18 cellular contexts compared by ENCODE assay signal in the genomic region with DNA sequence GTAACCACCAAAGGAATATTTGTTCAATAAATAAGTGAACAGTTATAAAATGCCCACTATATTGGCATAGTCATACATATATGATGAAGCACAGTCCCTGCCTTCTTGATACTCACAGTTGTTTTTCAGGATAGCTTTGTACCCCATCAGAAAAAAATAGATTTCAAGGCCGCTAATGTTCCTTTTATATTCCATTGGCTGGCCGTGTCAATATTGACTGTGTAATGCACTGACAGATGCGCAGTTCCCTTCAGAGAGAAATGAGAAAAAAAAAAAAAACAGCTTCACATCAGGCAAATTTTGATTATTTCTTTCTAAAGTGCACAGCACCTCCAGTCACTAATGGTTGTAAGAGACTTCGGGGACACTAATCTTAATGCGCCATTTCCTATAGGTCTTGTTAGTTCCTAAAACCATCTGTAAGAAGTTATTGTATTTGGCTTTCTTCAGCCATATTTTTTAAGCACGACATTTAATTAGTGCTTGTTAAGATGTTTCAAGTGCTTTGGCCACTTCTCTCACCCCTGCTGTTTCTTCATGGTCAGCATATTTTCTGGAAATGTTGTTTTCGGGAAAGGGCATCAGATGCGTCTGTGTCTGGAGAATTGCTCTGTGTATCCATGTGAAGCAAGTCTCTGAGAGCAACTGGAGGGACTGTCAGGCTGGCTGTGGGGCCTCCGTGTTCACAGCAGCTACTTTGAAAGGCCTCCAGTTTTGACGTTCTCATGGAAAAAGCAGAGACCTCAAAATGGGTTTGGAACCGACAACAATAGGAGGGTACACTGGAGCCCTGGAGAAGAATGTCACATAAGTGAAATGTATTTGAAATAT.
A peak's percentile ranks its signal among the peaks of the same experiment; 100 is the strongest.
DNase-seq lines count a peak whose midpoint lies in the region; ATAC-seq, FAIRE-seq and TF ChIP-seq lines count a peak whose summit lies in the region.
"Had no signal": no experiment of that assay in that cellular context is flagged by ENCODE, and none has a peak within 500 bp of the region (broad histone marks: within the 10 kb centered on the region; RNA-seq: fewer than 3 reads in every experiment).

No MANE protein-coding gene starts in this region.

- intact Hi-C loops in K562 (cut with micrococcal nuclease): no loop called here

- CTCF ChIA-PET in K562 (lab: Yijun Ruan, JAX; ENCODE audit: low intra/inter-chr PET ratio): no interaction called here

- TF ChIP-seq EP300 in K562 (IDR thresholded peaks at IDR 0.05; ENCODE audit: low read length): no peak

- no peaks in the 10 kb centered on the region for H3K9me3 Mint-ChIP-seq in effector memory CD8-positive, alpha-beta T cell
- H3K9me3 Mint-ChIP-seq: CD14-positive monocyte, H9 had no signal

- no peak for TF ChIP-seq RAD21 in K562 (CRISPR knock-in tag; conservative IDR thresholded peaks at IDR 0.05 in 1 of 2, IDR thresholded peaks at IDR 0.05 in 1 of 2)

- H3K4me2 ChIP-seq in K562 (ENCODE audit: insufficient read depth, low read length): no peak overlapping the region

- peaks cover 8 to 19% of the 10 kb centered on the region in 2 experiments for H3K27me3 ChIP-seq in K562 (ENCODE audit: control insufficient read depth in 2 of 2, insufficient read depth in 2 of 2, low read length in 2 of 2)

- H3K9ac ChIP-seq in K562 (ENCODE audit: insufficient read depth in 1 of 2, low read depth in 2 of 2, low read length in 2 of 2): no peak overlapping the region

- no peaks in the 10 kb centered on the region for H3K36me3 ChIP-seq in K562 (ENCODE audit: control insufficient read depth, insufficient read depth, low read length)
- H3K36me3 ChIP-seq: SJCRH30 had no signal

- H3K4me3 Mint-ChIP-seq in effector memory CD8-positive, alpha-beta T cell: no peak overlapping the region
- H3K4me3 Mint-ChIP-seq: H9 had no signal

- no peak overlapping the region for H3K4me3 ChIP-seq in K562
- H3K4me3 ChIP-seq: SJCRH30 had no signal

- WGBS in K562 (ENCODE audit: insufficient coverage, low coverage, missing lambda C conversion rate): 2% methylated on average over 11 of the region's 11 CpGs

- TF ChIP-seq CTCF in K562 (IDR thresholded peaks at IDR 0.05 in 2 of 3, conservative IDR thresholded peaks at IDR 0.05 in 1 of 3; ENCODE audit: insufficient read depth in 2 of 3, low read depth in 1 of 3, low read length in 3 of 3): no peak

- H2AFZ ChIP-seq in K562 (ENCODE audit: low read depth, low read length): no peak overlapping the region

- H3K27me3 Mint-ChIP-seq in effector memory CD8-positive, alpha-beta T cell: peaks cover 70 to 81% of the 10 kb centered on the region in 2 donors

- no peaks in the 10 kb centered on the region for H3K9me3 ChIP-seq in K562 (replicated peaks; ENCODE audit: control insufficient read depth, insufficient read depth, low read depth, low read length)
- H3K9me3 ChIP-seq: SJCRH30 had no signal

- no TSS peak for BruUV-seq in K562 (replicated peaks; lab: Mats Ljungman, UMichigan)

- POLR2A ChIA-PET in K562 (lab: Yijun Ruan, JAX): interaction anchor here (1.2 kb wide), 1 partner anchor 19 kb away, joined by 3 read pairs; no protein-coding TSS in a partner anchor

- no peak overlapping the region for H3K27ac ChIP-seq in K562 (ENCODE audit: extremely low read depth, low read depth, low read length)
- H3K27ac ChIP-seq: HL-60, SJCRH30 had no signal

- peaks cover 0 to 2% of the 10 kb centered on the region in 2 donors for H3K4me1 Mint-ChIP-seq in effector memory CD8-positive, alpha-beta T cell (ENCODE audit: low read depth in 2 of 2)
- H3K4me1 Mint-ChIP-seq: CD14-positive monocyte had no signal

- no peaks in the 10 kb centered on the region for H3K9me1 ChIP-seq in K562 (ENCODE audit: control insufficient read depth, insufficient read depth, low read length)

- H4K20me1 ChIP-seq in K562 (replicated peaks; ENCODE audit: control insufficient read depth, insufficient read depth, low read length): no peaks in the 10 kb centered on the region

- no peak for FAIRE-seq in K562 (lab: Jason Lieb, UNC)
- FAIRE-seq: HTR-8/SVneo had no signal

- ATAC-seq in K562: no peak
- no peak for ATAC-seq in effector memory CD8-positive, alpha-beta T cell (replicated peaks)

- H3K4me1 ChIP-seq in K562 (replicated peaks in 1 of 2; ENCODE audit: control insufficient read depth in 2 of 2, insufficient read depth in 2 of 2, low read length in 2 of 2): no peaks in the 10 kb centered on the region
- H3K4me1 ChIP-seq: SJCRH30 had no signal

- DNase-seq in DMS153 (lab: John Stamatoyannopoulos, UW): peak; percentile 68
- peak; percentile 62 for DNase-seq in DMS79 treated with DMSO at 0.1 percent for 48 hours (lab: John Stamatoyannopoulos, UW)
- DNase-seq in NCI-H69 (lab: John Stamatoyannopoulos, UW): peak; percentile 71
- DNase-seq in K562 (ENCODE audit: extremely low read depth in 1 of 4, low spot score in 3 of 4): no peak
- no peak for DNase-seq in effector memory CD8-positive, alpha-beta T cell
- DNase-seq in medulla oblongata (ENCODE audit: extremely low spot score): no peak
- DNase-seq in KBM-7: no peak
- DNase-seq: AML-193, COR-L47, H9, NCI-H1694 treated with DMSO at 0.1 percent for 48 hours, NCI-H2171 treated with DMSO at 0.1 percent for 48 hours, NCI-H446 treated with DMSO at 0.1 percent for 48 hours, RPMI8226, SJCRH30 had no signal

- H3K36me3 Mint-ChIP-seq in effector memory CD8-positive, alpha-beta T cell (ENCODE audit: insufficient read depth): no peaks in the 10 kb centered on the region
- H3K36me3 Mint-ChIP-seq: CD14-positive monocyte had no signal

- TF ChIP-seq POLR2A in K562 (conservative IDR thresholded peaks at IDR 0.05): no peak

- H3K27ac Mint-ChIP-seq in effector memory CD8-positive, alpha-beta T cell: no peak overlapping the region
- H3K27ac Mint-ChIP-seq: CD14-positive monocyte, H9 had no signal

- no peaks in the 10 kb centered on the region for H3K79me2 ChIP-seq in K562 (ENCODE audit: control insufficient read depth, insufficient read depth, low read length)

- in situ Hi-C loops in K562 (cut with MboI): no loop called here
- in situ Hi-C loops in KBM-7 (cut with MboI; ENCODE audit: low pct_unique_long_range_greater_than_20kb, low sequenced_read_pairs): no loop called here

TF ChIP-seq in K562, 482 proteins besides CTCF, POLR2A, EP300 and RAD21:
- TF ChIP-seq ZNF316 (IDR thresholded peaks at IDR 0.05) (peak; percentile 81), MAFG (tag; conservative IDR thresholded peaks at IDR 0.05) (peak; percentile 48; the same call in 1 of the 2 replicates), POLR2H (tag; IDR thresholded peaks at IDR 0.05; ENCODE audit: low read depth) (no peak), THAP7 (CRISPR knock-in tag; IDR thresholded peaks at IDR 0.05) (no peak), EZH2 (IDR thresholded peaks at IDR 0.05; ENCODE audit: borderline replicate concordance, low read depth, low read length) (no peak), C11orf30 (IDR thresholded peaks at IDR 0.05; ENCODE audit: low read depth) (peak; percentile 54), ZNF584 (CRISPR knock-in tag; IDR thresholded peaks at IDR 0.05; ENCODE audit: low read depth) (no peak), RFX5 (IDR thresholded peaks at IDR 0.05; ENCODE audit: low read depth, low read length) (no peak), JUN (IDR thresholded peaks at IDR 0.05; ENCODE audit: borderline replicate concordance, low read depth, low read length) (no peak), JUN (CRISPR knock-in tag; IDR thresholded peaks at IDR 0.05; ENCODE audit: borderline replicate concordance) (no peak), POLR2G (IDR thresholded peaks at IDR 0.05; ENCODE audit: low read depth, low read length) (no peak), RAD51 (IDR thresholded peaks at IDR 0.05; ENCODE audit: borderline replicate concordance, low read depth) (no peak), MAFK (IDR thresholded peaks at IDR 0.05; ENCODE audit: low read length) (peak; percentile 24; the same call in 1 of the 2 replicates), STAT5B (CRISPR knock-in tag; IDR thresholded peaks at IDR 0.05) (no peak)

Comparison
In these comparisons a context has a peak if more than half of its experiments do, and no peak if none do; other contexts are left out.
1. DNase-seq: peak in DMS153 (single experiment), DMS79 treated with DMSO at 0.1 percent for 48 hours (single experiment) and NCI-H69 (single experiment); none in K562 (0 of 4), effector memory CD8-positive, alpha-beta T cell (0 of 3), medulla oblongata (single experiment) and KBM-7 (single experiment).